In genomic region chr2:61176755-61177726, GRCh38 we compare ENCODE assay signal across 1 cellular context.
TF ChIP-seq lines count a peak whose summit lies in the region.

No MANE protein-coding gene starts in this region.

TF ChIP-seq in WTC11, 78 proteins besides CTCF, POLR2A, EP300 and RAD21 (continued from another document and continues in another):
- no peak for TF ChIP-seq ZNF532 (CRISPR knock-in tag; IDR thresholded peaks at IDR 0.05; ENCODE audit: borderline replicate concordance)
- peak; percentile 14; the same call in 1 of the 2 replicates for TF ChIP-seq ZNF263 (CRISPR knock-in tag; IDR thresholded peaks at IDR 0.05; ENCODE audit: low read depth)
- TF ChIP-seq SP1 (CRISPR knock-in tag; conservative IDR thresholded peaks at IDR 0.05) = peak; percentile 81
- no peak for TF ChIP-seq PRRX2 (CRISPR knock-in tag; IDR thresholded peaks at IDR 0.05)
- peak; percentile 56 for TF ChIP-seq MYBL2 (CRISPR knock-in tag; IDR thresholded peaks at IDR 0.05)
- TF ChIP-seq ZNF138 (CRISPR knock-in tag; conservative IDR thresholded peaks at IDR 0.05) = no peak
- TF ChIP-seq ZNF416 (CRISPR knock-in tag; IDR thresholded peaks at IDR 0.05) = 0 out of 2 replicates have a peak, but pooled peaks have one; percentile 67
- peak; percentile 21; the same call in 1 of the 2 replicates for TF ChIP-seq NR2C2 (CRISPR knock-in tag; IDR thresholded peaks at IDR 0.05)
- TF ChIP-seq ATF3 (CRISPR knock-in tag; conservative IDR thresholded peaks at IDR 0.05) = no peak
- no peak for TF ChIP-seq ZNF423 (CRISPR knock-in tag; IDR thresholded peaks at IDR 0.05)
- no peak for TF ChIP-seq RORB (CRISPR knock-in tag; IDR thresholded peaks at IDR 0.05)
- TF ChIP-seq E2F1 (CRISPR knock-in tag; IDR thresholded peaks at IDR 0.05) = peak; percentile 64; the same call in 1 of the 2 replicates
- peak; percentile 77 for TF ChIP-seq FOXP4 (CRISPR knock-in tag; IDR thresholded peaks at IDR 0.05)
- TF ChIP-seq E2F5 (CRISPR knock-in tag; IDR thresholded peaks at IDR 0.05) = peak; percentile 87
- TF ChIP-seq CBFB (CRISPR knock-in tag; IDR thresholded peaks at IDR 0.05; ENCODE audit: low read depth) = peak; percentile 25; the same call in 1 of the 2 replicates
- peak; percentile 13; the same call in 1 of the 2 replicates for TF ChIP-seq EMX1 (CRISPR knock-in tag; IDR thresholded peaks at IDR 0.05)
- TF ChIP-seq SMAD3 (CRISPR knock-in tag; IDR thresholded peaks at IDR 0.05; ENCODE audit: borderline replicate concordance) = no peak; the same call in 1 of the 2 replicates
- TF ChIP-seq NR1H2 (CRISPR knock-in tag; IDR thresholded peaks at IDR 0.05) = no peak
- TF ChIP-seq ATF6 (CRISPR knock-in tag; IDR thresholded peaks at IDR 0.05) = no peak
- TF ChIP-seq MXD4 (CRISPR knock-in tag; IDR thresholded peaks at IDR 0.05; ENCODE audit: borderline replicate concordance) = no peak
- TF ChIP-seq GABPB1 (CRISPR knock-in tag; IDR thresholded peaks at IDR 0.05) = peak; percentile 60
- no peak for TF ChIP-seq AFF4 (CRISPR knock-in tag; IDR thresholded peaks at IDR 0.05; ENCODE audit: borderline replicate concordance)
- TF ChIP-seq IRF1 (CRISPR knock-in tag; IDR thresholded peaks at IDR 0.05) = no peak; the same call in 1 of the 2 replicates
- TF ChIP-seq ZNF425 (CRISPR knock-in tag; conservative IDR thresholded peaks at IDR 0.05) = no peak
- TF ChIP-seq TEAD1 (CRISPR knock-in tag; IDR thresholded peaks at IDR 0.05) = peak; percentile 62; the same call in 1 of the 2 replicates
- TF ChIP-seq ERG (CRISPR knock-in tag; IDR thresholded peaks at IDR 0.05) = no peak
- 0 out of 2 replicates have a peak, but pooled peaks have one; percentile 44 for TF ChIP-seq NR3C1 (CRISPR knock-in tag; conservative IDR thresholded peaks at IDR 0.05; ENCODE audit: low read depth)
- TF ChIP-seq ATF2 (CRISPR knock-in tag; IDR thresholded peaks at IDR 0.05; ENCODE audit: borderline replicate concordance, low read depth) = no peak
- TF ChIP-seq MLX (CRISPR knock-in tag; IDR thresholded peaks at IDR 0.05) = no peak
- no peak for TF ChIP-seq NFYB (CRISPR knock-in tag; conservative IDR thresholded peaks at IDR 0.05; ENCODE audit: low read depth)
